1 cellular context compared by ENCODE assay signal in the genomic region with DNA sequence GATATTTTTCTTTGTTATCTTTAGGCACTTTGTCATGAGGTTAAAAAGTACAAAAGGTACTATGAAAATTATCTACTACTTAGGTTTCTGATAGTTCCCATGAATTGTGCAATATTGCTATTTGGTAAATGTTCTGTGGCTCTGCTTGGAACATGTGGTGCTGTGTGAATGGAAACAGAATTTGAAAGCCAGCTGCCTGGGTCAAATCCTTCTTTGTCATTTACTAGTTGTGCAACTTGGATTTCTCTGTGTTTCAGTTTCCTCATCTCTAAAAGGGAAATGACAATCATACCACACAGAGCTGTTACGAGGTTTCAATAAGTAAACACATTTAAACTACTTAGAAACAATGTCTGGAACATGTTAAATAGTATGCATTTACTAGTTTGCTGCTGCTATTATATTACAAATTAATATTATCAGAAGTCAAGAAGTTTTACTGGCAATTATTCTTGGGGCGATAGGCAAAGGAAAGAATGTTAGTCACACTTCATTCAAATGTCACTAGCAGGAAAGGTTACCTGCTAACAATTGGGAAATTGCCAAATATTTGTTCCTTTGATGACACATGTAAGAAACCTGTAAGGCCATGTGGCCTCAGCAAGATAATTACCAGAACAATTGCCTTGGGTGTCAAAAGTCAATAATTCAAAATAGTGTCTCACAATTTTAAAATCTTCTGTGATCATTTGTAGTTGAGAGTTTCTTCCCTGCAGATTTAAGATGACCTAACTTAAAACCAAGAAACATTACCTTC.
TF ChIP-seq lines count a peak whose summit lies in the region.

No MANE protein-coding gene starts in this region.

TF ChIP-seq in WTC11, 78 proteins besides CTCF, POLR2A, EP300 and RAD21 (continued from another document):
- TF ChIP-seq, protein P1, sequence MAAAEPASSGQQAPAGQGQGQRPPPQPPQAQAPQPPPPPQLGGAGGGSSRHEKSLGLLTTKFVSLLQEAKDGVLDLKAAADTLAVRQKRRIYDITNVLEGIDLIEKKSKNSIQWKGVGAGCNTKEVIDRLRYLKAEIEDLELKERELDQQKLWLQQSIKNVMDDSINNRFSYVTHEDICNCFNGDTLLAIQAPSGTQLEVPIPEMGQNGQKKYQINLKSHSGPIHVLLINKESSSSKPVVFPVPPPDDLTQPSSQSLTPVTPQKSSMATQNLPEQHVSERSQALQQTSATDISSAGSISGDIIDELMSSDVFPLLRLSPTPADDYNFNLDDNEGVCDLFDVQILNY (CRISPR knock-in tag; IDR thresholded peaks at IDR 0.05), result no peak
- TF ChIP-seq GTF2I (CRISPR knock-in tag; conservative IDR thresholded peaks at IDR 0.05), result no peak
- no peak for TF ChIP-seq ZNF671 (CRISPR knock-in tag; IDR thresholded peaks at IDR 0.05)
- TF ChIP-seq, protein P2, sequence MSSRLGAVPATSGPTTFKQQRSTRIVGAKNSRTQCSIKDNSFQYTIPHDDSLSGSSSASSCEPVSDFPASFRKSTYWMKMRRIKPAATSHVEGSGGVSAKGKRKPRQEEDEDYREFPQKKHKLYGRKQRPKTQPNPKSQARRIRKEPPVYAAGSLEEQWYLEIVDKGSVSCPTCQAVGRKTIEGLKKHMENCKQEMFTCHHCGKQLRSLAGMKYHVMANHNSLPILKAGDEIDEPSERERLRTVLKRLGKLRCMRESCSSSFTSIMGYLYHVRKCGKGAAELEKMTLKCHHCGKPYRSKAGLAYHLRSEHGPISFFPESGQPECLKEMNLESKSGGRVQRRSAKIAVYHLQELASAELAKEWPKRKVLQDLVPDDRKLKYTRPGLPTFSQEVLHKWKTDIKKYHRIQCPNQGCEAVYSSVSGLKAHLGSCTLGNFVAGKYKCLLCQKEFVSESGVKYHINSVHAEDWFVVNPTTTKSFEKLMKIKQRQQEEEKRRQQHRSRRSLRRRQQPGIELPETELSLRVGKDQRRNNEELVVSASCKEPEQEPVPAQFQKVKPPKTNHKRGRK (CRISPR knock-in tag; IDR thresholded peaks at IDR 0.05; ENCODE audit: borderline replicate concordance), result no peak
- no peak for TF ChIP-seq CREM (CRISPR knock-in tag; IDR thresholded peaks at IDR 0.05)
- TF ChIP-seq IRF1 (CRISPR knock-in tag; IDR thresholded peaks at IDR 0.05), result no peak
- TF ChIP-seq ZBTB43 (CRISPR knock-in tag; IDR thresholded peaks at IDR 0.05), result no peak
- no peak for TF ChIP-seq ZNF232 (CRISPR knock-in tag; IDR thresholded peaks at IDR 0.05)
- no peak for TF ChIP-seq ZMAT4 (CRISPR knock-in tag; IDR thresholded peaks at IDR 0.05)
- no peak for TF ChIP-seq AFF4 (CRISPR knock-in tag; IDR thresholded peaks at IDR 0.05; ENCODE audit: borderline replicate concordance)
- no peak for TF ChIP-seq EMX1 (CRISPR knock-in tag; IDR thresholded peaks at IDR 0.05)
- TF ChIP-seq NR2C2 (CRISPR knock-in tag; IDR thresholded peaks at IDR 0.05), result no peak
